In the genomic region with DNA sequence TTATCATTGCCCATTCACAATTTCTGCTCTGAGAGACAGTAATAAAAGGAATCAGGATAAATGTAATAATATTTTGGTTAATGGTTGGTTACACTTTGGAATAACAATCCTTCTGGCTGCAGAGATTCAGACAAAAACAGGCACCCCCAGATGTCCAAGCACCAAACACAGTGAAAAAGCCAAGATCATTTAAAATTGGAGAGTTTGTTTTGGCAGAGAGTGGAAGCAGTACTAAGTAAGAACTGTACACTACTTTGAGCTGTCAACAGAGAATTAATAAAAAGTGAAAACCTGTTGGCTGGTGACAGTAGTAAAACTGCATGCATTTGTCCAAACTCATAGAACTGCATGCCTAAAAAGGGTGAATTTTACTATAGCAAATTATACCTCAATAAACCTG, we compare ENCODE assay signal across 25 cellular contexts. TPM values are rescaled to one million over a fixed set of nuclear protein-coding genes. Genes with fewer than 3 reads are reported as not detected.
"Had no signal": no experiment of that assay in that cellular context is flagged by ENCODE, and none has a peak within 500 bp of the region (broad histone marks: within the 10 kb centered on the region; RNA-seq: fewer than 3 reads in every experiment).

No MANE protein-coding gene starts in this region.

- H3K9me3 ChIP-seq: left ventricle myocardium inferior, lower lobe of right lung, ovary, right atrium auricular region, sigmoid colon, testis, tibial nerve, upper lobe of right lung, vagina had no signal

- ATAC-seq: esophagus mucosa, foreskin keratinocyte, left cardiac atrium, lower lobe of right lung, upper lobe of right lung had no signal

- DNase-seq: cortex of kidney; effector memory CD4-positive, alpha-beta T cell; foreskin keratinocyte; kidney; left cardiac atrium; left ventricle myocardium inferior; lower lobe of right lung; mesenchymal stem cell; midbrain; nephron progenitor cell; ovary; sigmoid colon; stimulated activated CD4-positive, alpha-beta T cell treated with anti-CD3 and anti-CD28 coated beads, Interleukin-2, amount 100 ng/mL, for 24 hours; stimulated activated CD4-positive, alpha-beta T cell treated with anti-CD3 and anti-CD28 coated beads, Interleukin-4, amount 100 ng/mL, for 4 hours; stimulated activated naive B cell treated with anti-CD40 and anti-IgM and Interleukin-4, amounts not matched to agents 10 μg/mL and 1 μg/mL and 100 μg/mL, for 72 hours; stimulated activated naive CD8-positive, alpha-beta T cell treated with anti-CD3 and anti-CD28 coated beads, Interleukin-15, amount 100 ng/mL, for 72 hours; testis; upper lobe of right lung had no signal

- H3K36me3 ChIP-seq: left ventricle myocardium inferior, lower lobe of right lung, ovary, right atrium auricular region, sigmoid colon, tibial nerve, upper lobe of right lung, vagina had no signal

- H3K27me3 ChIP-seq: ovary, right atrium auricular region, sigmoid colon, testis, tibial nerve, upper lobe of right lung, vagina had no signal

- H3K4me1 ChIP-seq: foreskin keratinocyte, left ventricle myocardium inferior, lower lobe of right lung, right atrium auricular region, sigmoid colon, testis, tibial nerve, upper lobe of right lung, vagina had no signal

- H3K27ac ChIP-seq: foreskin keratinocyte, left ventricle myocardium inferior, lower lobe of right lung, ovary, right atrium auricular region, sigmoid colon, skin epidermis, testis, tibial nerve, upper lobe of right lung, vagina had no signal

- H3K4me3 ChIP-seq: left ventricle myocardium inferior, lower lobe of right lung, ovary, right atrium auricular region, sigmoid colon, skin epidermis, testis, tibial nerve, upper lobe of right lung, vagina had no signal

RNA-seq across cellular contexts. Expression of gene IL22, which starts 15.6 kb away (rescaled TPM):
- total RNA-seq: foreskin keratinocyte, kidney, left cardiac atrium, left ventricle myocardium inferior, lower lobe of right lung, ovary, posterior vena cava, right atrium auricular region, sigmoid colon, subcutaneous adipose tissue, testis, tibial nerve, upper lobe of right lung, vagina had no signal
- polyA plus RNA-seq: foreskin keratinocyte, ovary had no signal

RNA-seq across cellular contexts. Expression of gene IL26, which starts 43.4 kb away (rescaled TPM):
- total RNA-seq: esophagus mucosa, foreskin keratinocyte, kidney, left cardiac atrium, left ventricle myocardium inferior, lower lobe of right lung, ovary, posterior vena cava, right atrium auricular region, subcutaneous adipose tissue, testis, tibial nerve, upper lobe of right lung, vagina had no signal
- polyA plus RNA-seq: foreskin keratinocyte, ovary had no signal
